1 cellular context compared by ENCODE assay signal in genomic region chr5:112143684-112144083, GRCh38.
TF ChIP-seq lines count a peak whose summit lies in the region.

No MANE protein-coding gene starts in this region.

TF ChIP-seq in GM12878, 131 proteins besides CTCF, POLR2A, EP300 and RAD21 (continued from another document):
- TF ChIP-seq, protein P1, sequence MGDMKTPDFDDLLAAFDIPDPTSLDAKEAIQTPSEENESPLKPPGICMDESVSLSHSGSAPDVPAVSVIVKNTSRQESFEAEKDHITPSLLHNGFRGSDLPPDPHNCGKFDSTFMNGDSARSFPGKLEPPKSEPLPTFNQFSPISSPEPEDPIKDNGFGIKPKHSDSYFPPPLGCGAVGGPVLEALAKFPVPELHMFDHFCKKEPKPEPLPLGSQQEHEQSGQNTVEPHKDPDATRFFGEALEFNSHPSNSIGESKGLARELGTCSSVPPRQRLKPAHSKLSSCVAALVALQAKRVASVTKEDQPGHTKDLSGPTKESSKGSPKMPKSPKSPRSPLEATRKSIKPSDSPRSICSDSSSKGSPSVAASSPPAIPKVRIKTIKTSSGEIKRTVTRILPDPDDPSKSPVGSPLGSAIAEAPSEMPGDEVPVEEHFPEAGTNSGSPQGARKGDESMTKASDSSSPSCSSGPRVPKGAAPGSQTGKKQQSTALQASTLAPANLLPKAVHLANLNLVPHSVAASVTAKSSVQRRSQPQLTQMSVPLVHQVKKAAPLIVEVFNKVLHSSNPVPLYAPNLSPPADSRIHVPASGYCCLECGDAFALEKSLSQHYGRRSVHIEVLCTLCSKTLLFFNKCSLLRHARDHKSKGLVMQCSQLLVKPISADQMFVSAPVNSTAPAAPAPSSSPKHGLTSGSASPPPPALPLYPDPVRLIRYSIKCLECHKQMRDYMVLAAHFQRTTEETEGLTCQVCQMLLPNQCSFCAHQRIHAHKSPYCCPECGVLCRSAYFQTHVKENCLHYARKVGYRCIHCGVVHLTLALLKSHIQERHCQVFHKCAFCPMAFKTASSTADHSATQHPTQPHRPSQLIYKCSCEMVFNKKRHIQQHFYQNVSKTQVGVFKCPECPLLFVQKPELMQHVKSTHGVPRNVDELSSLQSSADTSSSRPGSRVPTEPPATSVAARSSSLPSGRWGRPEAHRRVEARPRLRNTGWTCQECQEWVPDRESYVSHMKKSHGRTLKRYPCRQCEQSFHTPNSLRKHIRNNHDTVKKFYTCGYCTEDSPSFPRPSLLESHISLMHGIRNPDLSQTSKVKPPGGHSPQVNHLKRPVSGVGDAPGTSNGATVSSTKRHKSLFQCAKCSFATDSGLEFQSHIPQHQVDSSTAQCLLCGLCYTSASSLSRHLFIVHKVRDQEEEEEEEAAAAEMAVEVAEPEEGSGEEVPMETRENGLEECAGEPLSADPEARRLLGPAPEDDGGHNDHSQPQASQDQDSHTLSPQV (IDR thresholded peaks at IDR 0.05), result no peak
- TF ChIP-seq RAD51 (IDR thresholded peaks at IDR 0.05) (0 out of 2 replicates have a peak, but pooled peaks have one; percentile 29), SMAD5 (IDR thresholded peaks at IDR 0.05; ENCODE audit: low read depth) (no peak)
